21 cellular contexts compared by ENCODE assay signal in the genomic region with DNA sequence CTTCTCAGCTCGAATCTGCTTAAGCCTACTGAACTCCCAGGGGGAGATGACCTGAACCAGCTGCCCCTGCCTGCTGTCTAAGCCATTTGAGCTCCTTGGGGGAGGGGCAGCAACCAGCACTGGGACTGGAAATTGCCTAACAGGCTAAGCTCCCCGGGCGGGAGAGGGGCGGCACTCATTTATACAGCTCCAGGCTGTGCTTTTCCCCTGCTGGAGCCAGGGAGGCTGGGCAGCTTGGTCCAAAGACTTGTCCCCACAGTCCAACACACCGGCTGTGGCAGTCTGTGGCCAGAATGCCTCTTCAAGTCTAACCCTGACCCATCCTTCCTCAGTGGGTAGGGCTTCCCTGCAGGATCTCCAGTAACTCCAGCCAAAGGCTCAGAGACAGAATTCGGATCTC.
DNase-seq lines count a peak whose midpoint lies in the region; TF ChIP-seq lines count a peak whose summit lies in the region.
"Had no signal": no experiment of that assay in that cellular context is flagged by ENCODE, and none has a peak within 500 bp of the region (broad histone marks: within the 10 kb centered on the region; RNA-seq: fewer than 3 reads in every experiment).

No MANE protein-coding gene starts in this region.

- H3K36me3 ChIP-seq in SJCRH30 (no peaks in the 10 kb centered on the region), sigmoid colon (no peaks in the 10 kb centered on the region), Karpas-422 (ENCODE audit: insufficient read depth, low read length) (no peaks in the 10 kb centered on the region)

- no peaks in the 10 kb centered on the region for H3K9me2 ChIP-seq in Karpas-422 (replicated peaks; ENCODE audit: insufficient read depth, low read length)

- no peak overlapping the region for H3K4me2 ChIP-seq in Karpas-422 (ENCODE audit: low read depth, low read length, poor library complexity, severe bottlenecking)

- no peaks in the 10 kb centered on the region for H3K27me3 ChIP-seq in SJCRH30
- H3K27me3 ChIP-seq in sigmoid colon: no peaks in the 10 kb centered on the region
- H3K27me3 ChIP-seq in Karpas-422 (ENCODE audit: low read length): no peaks in the 10 kb centered on the region

- WGBS in sigmoid colon, 2 donors: 84 to 89% methylated on average over 6 of the region's 6 CpGs

- no peak overlapping the region for H2AFZ ChIP-seq in Karpas-422 (ENCODE audit: low read length)

- DNase-seq in NCI-H524 (lab: John Stamatoyannopoulos, UW) (peak; percentile 51 to 63), SJCRH30 (peak; percentile 27 to 39), left kidney (ENCODE audit: low read depth, low spot score) (peak; percentile 12), sigmoid colon (peak; percentile 59), KBM-7 (no peak), Karpas-422 (no peak), activated T-cell treated with anti-CD3 and anti-CD28 coated beads for 4 hours (no peak)
- DNase-seq: ACHN, DMS 273 treated with DMSO at 0.1 percent for 48 hours, DND-41, GDM1, H7, NCI-H1105 treated with DMSO at 0.1 percent for 48 hours, NCI-H1694, NCI-H2081 treated with DMSO at 0.1 percent for 48 hours, NCI-H446 treated with DMSO at 0.1 percent for 48 hours, NCI-H748 treated with DMSO at 0.1 percent for 48 hours, PC-3, RPMI8226, SIG-M5 had no signal

- TF ChIP-seq CTCF in sigmoid colon (IDR thresholded peaks at IDR 0.05): no peak

- H3K4me3 ChIP-seq in SJCRH30: no peak overlapping the region
- H3K4me3 ChIP-seq in sigmoid colon: no peak overlapping the region
- no peak overlapping the region for H3K4me3 ChIP-seq in Karpas-422 (ENCODE audit: low read length)
- H3K4me3 ChIP-seq: K562 had no signal

- TF ChIP-seq POLR2A in sigmoid colon (IDR thresholded peaks at IDR 0.05): no peak

- no peak overlapping the region for H3K9ac ChIP-seq in Karpas-422 (ENCODE audit: low read length)

- no peaks in the 10 kb centered on the region for H4K20me1 ChIP-seq in Karpas-422 (ENCODE audit: insufficient read depth, low read depth, low read length)

- H3K27ac ChIP-seq in SJCRH30 (no peak overlapping the region), sigmoid colon (no peak overlapping the region), Karpas-422 (ENCODE audit: low read length) (no peak overlapping the region)

- intact Hi-C loops in sigmoid colon (cut with DNase I): no loop called here

- H3K79me2 ChIP-seq in Karpas-422 (ENCODE audit: low read length): no peaks in the 10 kb centered on the region

- H3K9me3 ChIP-seq in SJCRH30 (replicated peaks) (no peaks in the 10 kb centered on the region), sigmoid colon (no peaks in the 10 kb centered on the region), Karpas-422 (ENCODE audit: low read length) (no peaks in the 10 kb centered on the region)

- in situ Hi-C loops in KBM-7 (cut with MboI; ENCODE audit: low pct_unique_long_range_greater_than_20kb, low sequenced_read_pairs): no loop called here

- H3K4me1 ChIP-seq in SJCRH30 (no peaks in the 10 kb centered on the region), sigmoid colon (no peaks in the 10 kb centered on the region), Karpas-422 (ENCODE audit: low read length) (peaks cover 13% of the 10 kb centered on the region)

- no peak for TF ChIP-seq EP300 in sigmoid colon (IDR thresholded peaks at IDR 0.05)

Comparison
In these comparisons a context has a peak if more than half of its experiments do, and no peak if none do; other contexts are left out.
1. DNase-seq: peak in NCI-H524 (2 of 2), SJCRH30 (2 of 2), left kidney (single experiment) and sigmoid colon (single experiment); none in KBM-7 (single experiment), Karpas-422 (single experiment) and activated T-cell treated with anti-CD3 and anti-CD28 coated beads for 4 hours (single experiment).